ENCODE assay signal across 1 cellular context in the genomic region with DNA sequence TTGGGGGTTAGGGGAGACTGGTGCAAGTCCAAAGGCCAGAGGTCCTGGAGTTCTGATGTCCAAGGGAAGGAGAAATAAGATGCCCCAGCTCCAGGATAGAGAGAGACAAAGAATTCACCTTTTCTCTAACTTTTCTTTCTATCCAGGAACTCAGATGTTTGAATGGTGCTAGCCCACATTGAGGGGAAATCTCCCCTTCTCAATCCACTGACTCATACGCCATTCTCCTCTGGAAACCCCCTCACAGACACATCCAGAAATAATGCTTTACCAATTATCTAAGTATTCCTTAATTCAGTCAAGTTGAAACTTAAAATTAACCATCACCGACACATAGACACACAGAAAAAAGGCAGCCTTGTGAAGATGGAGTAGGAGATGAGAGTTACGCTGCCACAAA.
TF ChIP-seq lines count a peak whose summit lies in the region.

No MANE protein-coding gene starts in this region.

TF ChIP-seq in GM23338, 12 proteins besides CTCF, POLR2A, EP300 and RAD21 (continued from another document):
- TF ChIP-seq, protein P1, sequence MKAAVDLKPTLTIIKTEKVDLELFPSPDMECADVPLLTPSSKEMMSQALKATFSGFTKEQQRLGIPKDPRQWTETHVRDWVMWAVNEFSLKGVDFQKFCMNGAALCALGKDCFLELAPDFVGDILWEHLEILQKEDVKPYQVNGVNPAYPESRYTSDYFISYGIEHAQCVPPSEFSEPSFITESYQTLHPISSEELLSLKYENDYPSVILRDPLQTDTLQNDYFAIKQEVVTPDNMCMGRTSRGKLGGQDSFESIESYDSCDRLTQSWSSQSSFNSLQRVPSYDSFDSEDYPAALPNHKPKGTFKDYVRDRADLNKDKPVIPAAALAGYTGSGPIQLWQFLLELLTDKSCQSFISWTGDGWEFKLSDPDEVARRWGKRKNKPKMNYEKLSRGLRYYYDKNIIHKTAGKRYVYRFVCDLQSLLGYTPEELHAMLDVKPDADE (IDR thresholded peaks at IDR 0.05) = no peak
- no peak for TF ChIP-seq ZNF331 (CRISPR knock-in tag; IDR thresholded peaks at IDR 0.05; ENCODE audit: low read depth)
- no peak for TF ChIP-seq EZH2phosphoT487 (IDR thresholded peaks at IDR 0.05; ENCODE audit: unreplicated experiment)
- TF ChIP-seq, protein P2, sequence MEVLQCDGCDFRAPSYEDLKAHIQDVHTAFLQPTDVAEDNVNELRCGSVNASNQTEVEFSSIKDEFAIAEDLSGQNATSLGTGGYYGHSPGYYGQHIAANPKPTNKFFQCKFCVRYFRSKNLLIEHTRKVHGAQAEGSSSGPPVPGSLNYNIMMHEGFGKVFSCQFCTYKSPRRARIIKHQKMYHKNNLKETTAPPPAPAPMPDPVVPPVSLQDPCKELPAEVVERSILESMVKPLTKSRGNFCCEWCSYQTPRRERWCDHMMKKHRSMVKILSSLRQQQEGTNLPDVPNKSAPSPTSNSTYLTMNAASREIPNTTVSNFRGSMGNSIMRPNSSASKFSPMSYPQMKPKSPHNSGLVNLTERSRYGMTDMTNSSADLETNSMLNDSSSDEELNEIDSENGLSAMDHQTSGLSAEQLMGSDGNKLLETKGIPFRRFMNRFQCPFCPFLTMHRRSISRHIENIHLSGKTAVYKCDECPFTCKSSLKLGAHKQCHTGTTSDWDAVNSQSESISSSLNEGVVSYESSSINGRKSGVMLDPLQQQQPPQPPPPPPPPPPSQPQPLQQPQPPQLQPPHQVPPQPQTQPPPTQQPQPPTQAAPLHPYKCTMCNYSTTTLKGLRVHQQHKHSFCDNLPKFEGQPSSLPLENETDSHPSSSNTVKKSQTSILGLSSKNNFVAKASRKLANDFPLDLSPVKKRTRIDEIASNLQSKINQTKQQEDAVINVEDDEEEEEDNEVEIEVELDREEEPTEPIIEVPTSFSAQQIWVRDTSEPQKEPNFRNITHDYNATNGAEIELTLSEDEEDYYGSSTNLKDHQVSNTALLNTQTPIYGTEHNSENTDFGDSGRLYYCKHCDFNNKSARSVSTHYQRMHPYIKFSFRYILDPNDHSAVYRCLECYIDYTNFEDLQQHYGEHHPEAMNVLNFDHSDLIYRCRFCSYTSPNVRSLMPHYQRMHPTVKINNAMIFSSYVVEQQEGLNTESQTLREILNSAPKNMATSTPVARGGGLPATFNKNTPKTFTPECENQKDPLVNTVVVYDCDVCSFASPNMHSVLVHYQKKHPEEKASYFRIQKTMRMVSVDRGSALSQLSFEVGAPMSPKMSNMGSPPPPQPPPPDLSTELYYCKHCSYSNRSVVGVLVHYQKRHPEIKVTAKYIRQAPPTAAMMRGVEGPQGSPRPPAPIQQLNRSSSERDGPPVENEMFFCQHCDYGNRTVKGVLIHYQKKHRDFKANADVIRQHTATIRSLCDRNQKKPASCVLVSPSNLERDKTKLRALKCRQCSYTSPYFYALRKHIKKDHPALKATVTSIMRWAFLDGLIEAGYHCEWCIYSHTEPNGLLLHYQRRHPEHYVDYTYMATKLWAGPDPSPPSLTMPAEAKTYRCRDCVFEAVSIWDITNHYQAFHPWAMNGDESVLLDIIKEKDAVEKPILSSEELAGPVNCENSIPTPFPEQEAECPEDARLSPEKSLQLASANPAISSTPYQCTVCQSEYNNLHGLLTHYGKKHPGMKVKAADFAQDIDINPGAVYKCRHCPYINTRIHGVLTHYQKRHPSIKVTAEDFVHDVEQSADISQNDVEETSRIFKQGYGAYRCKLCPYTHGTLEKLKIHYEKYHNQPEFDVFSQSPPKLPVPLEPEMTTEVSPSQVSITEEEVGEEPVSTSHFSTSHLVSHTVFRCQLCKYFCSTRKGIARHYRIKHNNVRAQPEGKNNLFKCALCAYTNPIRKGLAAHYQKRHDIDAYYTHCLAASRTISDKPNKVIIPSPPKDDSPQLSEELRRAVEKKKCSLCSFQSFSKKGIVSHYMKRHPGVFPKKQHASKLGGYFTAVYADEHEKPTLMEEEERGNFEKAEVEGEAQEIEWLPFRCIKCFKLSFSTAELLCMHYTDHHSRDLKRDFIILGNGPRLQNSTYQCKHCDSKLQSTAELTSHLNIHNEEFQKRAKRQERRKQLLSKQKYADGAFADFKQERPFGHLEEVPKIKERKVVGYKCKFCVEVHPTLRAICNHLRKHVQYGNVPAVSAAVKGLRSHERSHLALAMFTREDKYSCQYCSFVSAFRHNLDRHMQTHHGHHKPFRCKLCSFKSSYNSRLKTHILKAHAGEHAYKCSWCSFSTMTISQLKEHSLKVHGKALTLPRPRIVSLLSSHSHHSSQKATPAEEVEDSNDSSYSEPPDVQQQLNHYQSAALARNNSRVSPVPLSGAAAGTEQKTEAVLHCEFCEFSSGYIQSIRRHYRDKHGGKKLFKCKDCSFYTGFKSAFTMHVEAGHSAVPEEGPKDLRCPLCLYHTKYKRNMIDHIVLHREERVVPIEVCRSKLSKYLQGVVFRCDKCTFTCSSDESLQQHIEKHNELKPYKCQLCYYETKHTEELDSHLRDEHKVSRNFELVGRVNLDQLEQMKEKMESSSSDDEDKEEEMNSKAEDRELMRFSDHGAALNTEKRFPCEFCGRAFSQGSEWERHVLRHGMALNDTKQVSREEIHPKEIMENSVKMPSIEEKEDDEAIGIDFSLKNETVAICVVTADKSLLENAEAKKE (CRISPR knock-in tag; IDR thresholded peaks at IDR 0.05) = no peak
- no peak for TF ChIP-seq JUNB (IDR thresholded peaks at IDR 0.05; ENCODE audit: unreplicated experiment)
- TF ChIP-seq STAT1 (IDR thresholded peaks at IDR 0.05; ENCODE audit: unreplicated experiment) = no peak
- TF ChIP-seq NANOG (IDR thresholded peaks at IDR 0.05; ENCODE audit: borderline replicate concordance) = no peak
